8 cellular contexts compared by ENCODE assay signal in genomic region chr5:178207183-178207916, GRCh38. TPM values are rescaled to one million over a fixed set of nuclear protein-coding genes. Genes with fewer than 3 reads are reported as not detected.
DNase-seq lines count a peak whose midpoint lies in the region; ATAC-seq, FAIRE-seq and TF ChIP-seq lines count a peak whose summit lies in the region.

No MANE protein-coding gene starts in this region.

- DNase-seq in G401 (ENCODE audit: low spot score) (peak; percentile 82), RCC 7860 (ENCODE audit: low spot score) (peak; percentile 39), progenitor cell of endocrine pancreas (ENCODE audit: low spot score, unreplicated experiment) (no peak), NCI-H1694 (lab: John Stamatoyannopoulos, UW) (no peak), NCI-H510A treated with DMSO at 0.1 percent for 48 hours (lab: John Stamatoyannopoulos, UW) (no peak), NCI-H1694 treated with DMSO at 0.1 percent for 48 hours (lab: John Stamatoyannopoulos, UW) (no peak)
- DNase-seq in stimulated activated CD4-positive, alpha-beta T cell treated with anti-CD3 and anti-CD28 coated beads, Interleukin-4, amount 100 ng/mL, for 24 hours: no peak

- peak overlapping the region; percentile 84 for H3K4me3 Mint-ChIP-seq in progenitor cell of endocrine pancreas (ENCODE audit: low read depth)

- ATAC-seq in esophagus mucosa: peak; percentile 44

- H3K27me3 Mint-ChIP-seq in progenitor cell of endocrine pancreas: no peaks in the 10 kb centered on the region

- no peak for TF ChIP-seq CTCF in progenitor cell of endocrine pancreas (IDR thresholded peaks at IDR 0.05; ENCODE audit: unreplicated experiment)

- H3K36me3 Mint-ChIP-seq in progenitor cell of endocrine pancreas (ENCODE audit: insufficient read depth): peaks cover 36% of the 10 kb centered on the region

- peaks cover 20% of the 10 kb centered on the region for H3K4me1 Mint-ChIP-seq in progenitor cell of endocrine pancreas (ENCODE audit: low read depth)

- H3K9me3 Mint-ChIP-seq in progenitor cell of endocrine pancreas (ENCODE audit: low read depth): no peaks in the 10 kb centered on the region

- in situ Hi-C loops in G401 (cut with HindIII; ENCODE audit: low sequenced_read_pairs): no loop called here

- no peak for FAIRE-seq in RCC 7860 (lab: Jason Lieb, UNC)

- H3K27ac Mint-ChIP-seq in progenitor cell of endocrine pancreas: peak overlapping the region; percentile 86

RNA-seq across cellular contexts. Expression of gene HNRNPAB, which starts 3.0 kb away (rescaled TPM):
- 160 and 197 TPM in 2 replicates for total RNA-seq in G401 (2014; rRNA removed; shearing (Covaris generic))
- total RNA-seq in esophagus mucosa (153 TPM), progenitor cell of endocrine pancreas (214 and 223 TPM in 2 replicates)

RNA-seq across cellular contexts. Expression of gene GMCL2, which starts 20.2 kb away (rescaled TPM):
- 0.03 TPM in 1 of 2 replicates, not detected in the other for total RNA-seq in G401 (2014; rRNA removed; shearing (Covaris generic))
- total RNA-seq in esophagus mucosa: not detected
- total RNA-seq in progenitor cell of endocrine pancreas: not detected in 2 replicates

RNA-seq across cellular contexts. Expression of gene PHYKPL, which starts 25.3 kb away (rescaled TPM):
- total RNA-seq in G401 (2014; rRNA removed; shearing (Covaris generic)): 26.6 and 32.6 TPM in 2 replicates
- total RNA-seq in esophagus mucosa (26.8 TPM), progenitor cell of endocrine pancreas (113 and 123 TPM in 2 replicates)

RNA-seq across cellular contexts. Expression of gene NHP2, which starts 53.7 kb away (rescaled TPM):
- total RNA-seq in G401 (2014; rRNA removed; shearing (Covaris generic)): 280 and 288 TPM in 2 replicates
- 179 TPM for total RNA-seq in esophagus mucosa
- 114 and 119 TPM in 2 replicates for total RNA-seq in progenitor cell of endocrine pancreas

Comparison
In these comparisons a context has a peak if more than half of its experiments do, and no peak if none do; other contexts are left out.
1. DNase-seq: peak in G401 (single experiment) and RCC 7860 (single experiment); none in progenitor cell of endocrine pancreas (single experiment), NCI-H1694 (single experiment), NCI-H510A treated with DMSO at 0.1 percent for 48 hours (single experiment), NCI-H1694 treated with DMSO at 0.1 percent for 48 hours (single experiment) and stimulated activated CD4-positive, alpha-beta T cell treated with anti-CD3 and anti-CD28 coated beads, Interleukin-4, amount 100 ng/mL, for 24 hours (single experiment).